ENCODE assay signal across 8 cellular contexts in the genomic region with DNA sequence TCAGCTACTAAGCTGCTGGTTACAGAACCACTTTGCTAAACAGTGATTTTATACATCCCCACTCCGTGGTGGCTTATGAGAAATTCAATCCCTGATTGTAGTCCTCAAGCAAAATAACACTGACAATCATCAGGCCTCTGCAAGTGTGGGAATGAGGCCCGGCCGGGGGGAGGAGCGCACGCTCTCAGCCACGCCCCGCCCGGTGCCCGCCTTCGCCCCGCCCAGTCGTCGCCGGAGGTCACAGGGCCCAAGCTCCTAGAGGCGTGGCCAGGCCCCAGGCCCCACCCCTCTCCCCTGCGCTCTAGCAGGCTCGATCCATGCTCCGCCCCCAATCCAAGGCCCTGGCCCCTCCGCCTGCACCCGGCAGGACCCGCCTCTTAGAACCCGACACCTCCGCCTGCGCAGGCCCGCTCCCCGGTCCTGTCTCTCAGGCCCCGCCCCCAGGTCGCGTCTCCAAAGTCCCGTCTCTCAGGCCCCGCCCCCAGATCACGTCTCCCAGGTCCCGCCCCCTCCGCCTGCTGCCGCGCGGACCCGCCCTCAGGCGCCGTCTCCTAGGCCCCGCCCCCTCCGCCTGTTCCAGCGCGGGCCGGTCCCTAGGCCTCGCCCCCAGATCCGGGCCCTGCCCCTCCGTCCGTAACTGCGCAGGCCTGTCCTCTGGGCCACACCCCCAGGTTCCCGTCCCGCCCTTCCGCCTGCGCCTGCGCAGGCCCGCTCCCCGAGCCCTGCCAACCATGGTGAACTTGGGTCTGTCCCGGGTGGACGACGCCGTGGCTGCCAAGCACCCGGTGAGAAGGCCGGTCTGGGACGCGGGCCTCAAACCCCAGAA. TPM values are rescaled to one million over a fixed set of nuclear protein-coding genes. Genes with fewer than 3 reads are reported as not detected.
DNase-seq lines count a peak whose midpoint lies in the region; ATAC-seq and TF ChIP-seq lines count a peak whose summit lies in the region.

A gene (plus strand): TSS at position 705 of the 826 bp plus-strand sequence. CDS start 27 bp downstream, at position 732.

- H3K4me1 Mint-ChIP-seq in T-helper 1 cell treated with Interleukin-12 subunit alpha and Interleukin-12 subunit beta and Interleukin-4 antibody, amounts not matched to agents 30 μg/mL and 1 μg/mL, for 36 hours (ENCODE audit: low read depth) = peaks cover 23% of the 10 kb centered on the region
- peaks cover 39% of the 10 kb centered on the region for H3K4me1 Mint-ChIP-seq in progenitor cell of endocrine pancreas (ENCODE audit: low read depth)

- intact Hi-C loops in left cardiac atrium (cut with DNase I) = loop anchor here in 1 of 2 donors (10.0 kb wide), 1 partner anchor 54 kb away; a partner anchor contains a TSS

- H3K27me3 Mint-ChIP-seq in T-helper 1 cell treated with Interleukin-12 subunit alpha and Interleukin-12 subunit beta and Interleukin-4 antibody, amounts not matched to agents 30 μg/mL and 1 μg/mL, for 36 hours (ENCODE audit: low read depth) = peaks cover 15% of the 10 kb centered on the region
- H3K27me3 Mint-ChIP-seq in progenitor cell of endocrine pancreas = no peaks in the 10 kb centered on the region

- peaks cover 7% of the 10 kb centered on the region for H3K36me3 Mint-ChIP-seq in T-helper 1 cell treated with Interleukin-12 subunit alpha and Interleukin-12 subunit beta and Interleukin-4 antibody, amounts not matched to agents 30 μg/mL and 1 μg/mL, for 36 hours (ENCODE audit: low read depth)
- H3K36me3 Mint-ChIP-seq in progenitor cell of endocrine pancreas (ENCODE audit: insufficient read depth) = peaks cover 4% of the 10 kb centered on the region

- H3K9me3 Mint-ChIP-seq in T-helper 1 cell treated with Interleukin-12 subunit alpha and Interleukin-12 subunit beta and Interleukin-4 antibody, amounts not matched to agents 30 μg/mL and 1 μg/mL, for 36 hours = no peaks in the 10 kb centered on the region
- no peaks in the 10 kb centered on the region for H3K9me3 Mint-ChIP-seq in progenitor cell of endocrine pancreas (ENCODE audit: low read depth)

- H3K4me3 Mint-ChIP-seq in T-helper 1 cell treated with Interleukin-12 subunit alpha and Interleukin-12 subunit beta and Interleukin-4 antibody, amounts not matched to agents 30 μg/mL and 1 μg/mL, for 36 hours = peak within 1 kb of the TSS; percentile 79
- peak within 1 kb of the TSS; percentile 81 for H3K4me3 Mint-ChIP-seq in progenitor cell of endocrine pancreas (ENCODE audit: low read depth)

- no peak for TF ChIP-seq CTCF in GM13976 (IDR thresholded peaks at IDR 0.05; ENCODE audit: borderline replicate concordance, control extremely low read depth, extremely low read depth, insufficient read depth, missing control alignments)
- no peak for TF ChIP-seq CTCF in progenitor cell of endocrine pancreas (IDR thresholded peaks at IDR 0.05; ENCODE audit: unreplicated experiment)

- peak within 1 kb of the TSS; percentile 85 for H3K27ac Mint-ChIP-seq in T-helper 1 cell treated with Interleukin-12 subunit alpha and Interleukin-12 subunit beta and Interleukin-4 antibody, amounts not matched to agents 30 μg/mL and 1 μg/mL, for 36 hours
- peak within 1 kb of the TSS; percentile 97 for H3K27ac Mint-ChIP-seq in progenitor cell of endocrine pancreas

- in situ Hi-C loops in GM13976 (cut with MboI; ENCODE audit: low sequenced_read_pairs, unreplicated experiment) = no loop called here

- peak; percentile 99 for DNase-seq in GM13976 (ENCODE audit: low spot score)
- peak; percentile 94 for DNase-seq in NCI-H1694 (lab: John Stamatoyannopoulos, UW)
- DNase-seq in amniotic stem cell (lab: John Stamatoyannopoulos, UW) = peak; percentile 100
- DNase-seq in left cardiac atrium = peak; percentile 100
- peak; percentile 99 for DNase-seq in progenitor cell of endocrine pancreas (ENCODE audit: low spot score, unreplicated experiment)
- DNase-seq in ureter (ENCODE audit: low spot score) = peak; percentile 100

- ATAC-seq in HG02884 (IDR thresholded peaks at IDR 0.05; ENCODE audit: unreplicated experiment) = peak; percentile 68
- ATAC-seq in left cardiac atrium = peak; percentile 95 to 96

RNA-seq across cellular contexts. Expression of the gene that starts here (rescaled TPM):
- total RNA-seq in left cardiac atrium = 10 to 100 TPM; 81.1 to 85.7 TPM
- 57.8 and 62.2 TPM in 2 replicates for total RNA-seq in progenitor cell of endocrine pancreas
- total RNA-seq in ureter = 80.8 TPM

Comparison
In these comparisons a context has a peak if more than half of its experiments do, and no peak if none do; other contexts are left out.
1. Peak in every context shown above with its lines: DNase-seq and ATAC-seq.